Comparison of ENCODE assay signal across 1 cellular context in the genomic region with DNA sequence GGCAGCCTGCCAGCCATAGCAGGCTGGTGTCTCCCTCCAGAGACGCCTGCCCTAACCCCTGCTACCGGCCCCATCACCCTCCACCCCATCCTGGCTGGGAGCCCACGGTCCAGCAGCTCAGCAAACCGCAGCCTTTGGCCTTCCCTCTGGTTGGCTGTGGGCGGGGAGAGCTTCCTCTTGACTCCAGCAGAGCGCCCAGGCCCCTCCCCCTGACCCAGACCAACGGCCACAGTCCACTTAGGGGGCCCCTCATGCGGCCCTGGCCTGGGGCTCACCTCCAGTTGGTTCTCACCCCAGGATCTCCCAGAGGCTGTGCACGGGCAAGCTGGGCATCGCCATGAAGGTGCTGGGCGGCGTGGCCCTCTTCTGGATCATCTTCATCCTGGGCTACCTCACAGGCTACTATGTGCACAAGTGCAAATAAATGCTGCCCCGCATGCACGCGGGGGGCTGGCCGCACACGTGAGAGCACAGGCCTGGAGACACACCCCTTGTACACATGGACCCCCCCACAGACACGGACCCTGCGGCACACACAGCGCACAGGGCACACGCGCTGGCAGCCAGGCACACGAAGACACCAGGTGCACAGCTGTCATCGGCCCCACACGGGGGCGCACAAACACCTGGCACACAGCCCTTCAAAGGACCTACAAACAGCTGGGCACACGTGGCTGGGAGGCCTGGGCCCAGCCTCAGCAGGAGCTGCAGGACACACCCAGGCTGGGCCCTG.
TF ChIP-seq lines count a peak whose summit lies in the region.

No MANE protein-coding gene starts in this region.

TF ChIP-seq in GM23338, 12 proteins besides CTCF, POLR2A, EP300 and RAD21 (continued from another document):
- TF ChIP-seq, protein P1, sequence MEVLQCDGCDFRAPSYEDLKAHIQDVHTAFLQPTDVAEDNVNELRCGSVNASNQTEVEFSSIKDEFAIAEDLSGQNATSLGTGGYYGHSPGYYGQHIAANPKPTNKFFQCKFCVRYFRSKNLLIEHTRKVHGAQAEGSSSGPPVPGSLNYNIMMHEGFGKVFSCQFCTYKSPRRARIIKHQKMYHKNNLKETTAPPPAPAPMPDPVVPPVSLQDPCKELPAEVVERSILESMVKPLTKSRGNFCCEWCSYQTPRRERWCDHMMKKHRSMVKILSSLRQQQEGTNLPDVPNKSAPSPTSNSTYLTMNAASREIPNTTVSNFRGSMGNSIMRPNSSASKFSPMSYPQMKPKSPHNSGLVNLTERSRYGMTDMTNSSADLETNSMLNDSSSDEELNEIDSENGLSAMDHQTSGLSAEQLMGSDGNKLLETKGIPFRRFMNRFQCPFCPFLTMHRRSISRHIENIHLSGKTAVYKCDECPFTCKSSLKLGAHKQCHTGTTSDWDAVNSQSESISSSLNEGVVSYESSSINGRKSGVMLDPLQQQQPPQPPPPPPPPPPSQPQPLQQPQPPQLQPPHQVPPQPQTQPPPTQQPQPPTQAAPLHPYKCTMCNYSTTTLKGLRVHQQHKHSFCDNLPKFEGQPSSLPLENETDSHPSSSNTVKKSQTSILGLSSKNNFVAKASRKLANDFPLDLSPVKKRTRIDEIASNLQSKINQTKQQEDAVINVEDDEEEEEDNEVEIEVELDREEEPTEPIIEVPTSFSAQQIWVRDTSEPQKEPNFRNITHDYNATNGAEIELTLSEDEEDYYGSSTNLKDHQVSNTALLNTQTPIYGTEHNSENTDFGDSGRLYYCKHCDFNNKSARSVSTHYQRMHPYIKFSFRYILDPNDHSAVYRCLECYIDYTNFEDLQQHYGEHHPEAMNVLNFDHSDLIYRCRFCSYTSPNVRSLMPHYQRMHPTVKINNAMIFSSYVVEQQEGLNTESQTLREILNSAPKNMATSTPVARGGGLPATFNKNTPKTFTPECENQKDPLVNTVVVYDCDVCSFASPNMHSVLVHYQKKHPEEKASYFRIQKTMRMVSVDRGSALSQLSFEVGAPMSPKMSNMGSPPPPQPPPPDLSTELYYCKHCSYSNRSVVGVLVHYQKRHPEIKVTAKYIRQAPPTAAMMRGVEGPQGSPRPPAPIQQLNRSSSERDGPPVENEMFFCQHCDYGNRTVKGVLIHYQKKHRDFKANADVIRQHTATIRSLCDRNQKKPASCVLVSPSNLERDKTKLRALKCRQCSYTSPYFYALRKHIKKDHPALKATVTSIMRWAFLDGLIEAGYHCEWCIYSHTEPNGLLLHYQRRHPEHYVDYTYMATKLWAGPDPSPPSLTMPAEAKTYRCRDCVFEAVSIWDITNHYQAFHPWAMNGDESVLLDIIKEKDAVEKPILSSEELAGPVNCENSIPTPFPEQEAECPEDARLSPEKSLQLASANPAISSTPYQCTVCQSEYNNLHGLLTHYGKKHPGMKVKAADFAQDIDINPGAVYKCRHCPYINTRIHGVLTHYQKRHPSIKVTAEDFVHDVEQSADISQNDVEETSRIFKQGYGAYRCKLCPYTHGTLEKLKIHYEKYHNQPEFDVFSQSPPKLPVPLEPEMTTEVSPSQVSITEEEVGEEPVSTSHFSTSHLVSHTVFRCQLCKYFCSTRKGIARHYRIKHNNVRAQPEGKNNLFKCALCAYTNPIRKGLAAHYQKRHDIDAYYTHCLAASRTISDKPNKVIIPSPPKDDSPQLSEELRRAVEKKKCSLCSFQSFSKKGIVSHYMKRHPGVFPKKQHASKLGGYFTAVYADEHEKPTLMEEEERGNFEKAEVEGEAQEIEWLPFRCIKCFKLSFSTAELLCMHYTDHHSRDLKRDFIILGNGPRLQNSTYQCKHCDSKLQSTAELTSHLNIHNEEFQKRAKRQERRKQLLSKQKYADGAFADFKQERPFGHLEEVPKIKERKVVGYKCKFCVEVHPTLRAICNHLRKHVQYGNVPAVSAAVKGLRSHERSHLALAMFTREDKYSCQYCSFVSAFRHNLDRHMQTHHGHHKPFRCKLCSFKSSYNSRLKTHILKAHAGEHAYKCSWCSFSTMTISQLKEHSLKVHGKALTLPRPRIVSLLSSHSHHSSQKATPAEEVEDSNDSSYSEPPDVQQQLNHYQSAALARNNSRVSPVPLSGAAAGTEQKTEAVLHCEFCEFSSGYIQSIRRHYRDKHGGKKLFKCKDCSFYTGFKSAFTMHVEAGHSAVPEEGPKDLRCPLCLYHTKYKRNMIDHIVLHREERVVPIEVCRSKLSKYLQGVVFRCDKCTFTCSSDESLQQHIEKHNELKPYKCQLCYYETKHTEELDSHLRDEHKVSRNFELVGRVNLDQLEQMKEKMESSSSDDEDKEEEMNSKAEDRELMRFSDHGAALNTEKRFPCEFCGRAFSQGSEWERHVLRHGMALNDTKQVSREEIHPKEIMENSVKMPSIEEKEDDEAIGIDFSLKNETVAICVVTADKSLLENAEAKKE (CRISPR knock-in tag; IDR thresholded peaks at IDR 0.05): no peak
- TF ChIP-seq ZNF331 (CRISPR knock-in tag; IDR thresholded peaks at IDR 0.05; ENCODE audit: low read depth): no peak
- TF ChIP-seq NANOG (IDR thresholded peaks at IDR 0.05; ENCODE audit: borderline replicate concordance): no peak
- TF ChIP-seq STAT1 (IDR thresholded peaks at IDR 0.05; ENCODE audit: unreplicated experiment): no peak
- no peak for TF ChIP-seq JUNB (IDR thresholded peaks at IDR 0.05; ENCODE audit: unreplicated experiment)
- TF ChIP-seq ZNF114 (CRISPR knock-in tag; IDR thresholded peaks at IDR 0.05): no peak
- no peak for TF ChIP-seq CREB1 (CRISPR knock-in tag; IDR thresholded peaks at IDR 0.05; ENCODE audit: low read depth)
- TF ChIP-seq EZH2 (IDR thresholded peaks at IDR 0.05; ENCODE audit: low read depth, unreplicated experiment): no peak
- TF ChIP-seq, protein P2, sequence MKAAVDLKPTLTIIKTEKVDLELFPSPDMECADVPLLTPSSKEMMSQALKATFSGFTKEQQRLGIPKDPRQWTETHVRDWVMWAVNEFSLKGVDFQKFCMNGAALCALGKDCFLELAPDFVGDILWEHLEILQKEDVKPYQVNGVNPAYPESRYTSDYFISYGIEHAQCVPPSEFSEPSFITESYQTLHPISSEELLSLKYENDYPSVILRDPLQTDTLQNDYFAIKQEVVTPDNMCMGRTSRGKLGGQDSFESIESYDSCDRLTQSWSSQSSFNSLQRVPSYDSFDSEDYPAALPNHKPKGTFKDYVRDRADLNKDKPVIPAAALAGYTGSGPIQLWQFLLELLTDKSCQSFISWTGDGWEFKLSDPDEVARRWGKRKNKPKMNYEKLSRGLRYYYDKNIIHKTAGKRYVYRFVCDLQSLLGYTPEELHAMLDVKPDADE (IDR thresholded peaks at IDR 0.05): no peak
- no peak for TF ChIP-seq EZH2phosphoT487 (IDR thresholded peaks at IDR 0.05; ENCODE audit: unreplicated experiment)
- TF ChIP-seq, protein P3, sequence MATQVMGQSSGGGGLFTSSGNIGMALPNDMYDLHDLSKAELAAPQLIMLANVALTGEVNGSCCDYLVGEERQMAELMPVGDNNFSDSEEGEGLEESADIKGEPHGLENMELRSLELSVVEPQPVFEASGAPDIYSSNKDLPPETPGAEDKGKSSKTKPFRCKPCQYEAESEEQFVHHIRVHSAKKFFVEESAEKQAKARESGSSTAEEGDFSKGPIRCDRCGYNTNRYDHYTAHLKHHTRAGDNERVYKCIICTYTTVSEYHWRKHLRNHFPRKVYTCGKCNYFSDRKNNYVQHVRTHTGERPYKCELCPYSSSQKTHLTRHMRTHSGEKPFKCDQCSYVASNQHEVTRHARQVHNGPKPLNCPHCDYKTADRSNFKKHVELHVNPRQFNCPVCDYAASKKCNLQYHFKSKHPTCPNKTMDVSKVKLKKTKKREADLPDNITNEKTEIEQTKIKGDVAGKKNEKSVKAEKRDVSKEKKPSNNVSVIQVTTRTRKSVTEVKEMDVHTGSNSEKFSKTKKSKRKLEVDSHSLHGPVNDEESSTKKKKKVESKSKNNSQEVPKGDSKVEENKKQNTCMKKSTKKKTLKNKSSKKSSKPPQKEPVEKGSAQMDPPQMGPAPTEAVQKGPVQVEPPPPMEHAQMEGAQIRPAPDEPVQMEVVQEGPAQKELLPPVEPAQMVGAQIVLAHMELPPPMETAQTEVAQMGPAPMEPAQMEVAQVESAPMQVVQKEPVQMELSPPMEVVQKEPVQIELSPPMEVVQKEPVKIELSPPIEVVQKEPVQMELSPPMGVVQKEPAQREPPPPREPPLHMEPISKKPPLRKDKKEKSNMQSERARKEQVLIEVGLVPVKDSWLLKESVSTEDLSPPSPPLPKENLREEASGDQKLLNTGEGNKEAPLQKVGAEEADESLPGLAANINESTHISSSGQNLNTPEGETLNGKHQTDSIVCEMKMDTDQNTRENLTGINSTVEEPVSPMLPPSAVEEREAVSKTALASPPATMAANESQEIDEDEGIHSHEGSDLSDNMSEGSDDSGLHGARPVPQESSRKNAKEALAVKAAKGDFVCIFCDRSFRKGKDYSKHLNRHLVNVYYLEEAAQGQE (IDR thresholded peaks at IDR 0.05; ENCODE audit: unreplicated experiment): no peak
